17 cellular contexts compared by ENCODE assay signal in the genomic region with DNA sequence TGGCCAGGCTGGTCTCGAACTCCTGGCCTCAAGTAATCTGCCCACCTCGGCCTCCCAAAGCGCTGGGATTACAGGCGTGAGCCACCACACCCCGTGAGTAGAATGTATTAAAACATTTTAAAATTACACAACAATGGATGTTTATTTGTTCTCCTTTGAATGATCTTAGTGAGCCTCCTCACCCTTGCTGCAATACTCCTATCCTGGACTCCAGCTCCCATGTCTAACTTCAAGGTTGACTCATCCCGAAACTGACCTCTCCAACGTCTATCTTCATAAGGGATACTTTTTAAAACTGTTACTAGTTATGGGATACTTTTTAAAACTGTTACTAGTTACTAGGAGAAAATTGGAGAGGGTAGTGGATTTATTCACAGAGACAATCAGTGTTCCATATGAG. TPM values are rescaled to one million over a fixed set of nuclear protein-coding genes. Genes with fewer than 3 reads are reported as not detected.
DNase-seq lines count a peak whose midpoint lies in the region; ATAC-seq and TF ChIP-seq lines count a peak whose summit lies in the region.
"Had no signal": no experiment of that assay in that cellular context is flagged by ENCODE, and none has a peak within 500 bp of the region (broad histone marks: within the 10 kb centered on the region; RNA-seq: fewer than 3 reads in every experiment).

No MANE protein-coding gene starts in this region.

- H3K27me3 ChIP-seq in PC-3 (ENCODE audit: low read length) (no peaks in the 10 kb centered on the region), RWPE2 (ENCODE audit: insufficient read depth, poor library complexity, severe bottlenecking) (no peaks in the 10 kb centered on the region), esophagus (ENCODE audit: control insufficient read depth in 1 of 2, insufficient read depth in 2 of 2, low read length in 2 of 2) (no peaks in the 10 kb centered on the region), neutrophil (peaks cover 40% of the 10 kb centered on the region), testis (no peaks in the 10 kb centered on the region)

- H3K27ac ChIP-seq in PC-3 (ENCODE audit: low read length): peak overlapping the region; percentile 88
- peak overlapping the region; percentile 79 for H3K27ac ChIP-seq in RWPE2 (ENCODE audit: poor library complexity, severe bottlenecking)
- H3K27ac ChIP-seq in esophagus (ENCODE audit: low read depth in 2 of 2, low read length in 1 of 2): peak overlapping the region; percentile 90 to 91
- H3K27ac ChIP-seq in neutrophil: peak overlapping the region; percentile 62
- no peak overlapping the region for H3K27ac ChIP-seq in testis
- H3K27ac ChIP-seq: GM23248, HL-60 had no signal

- TF ChIP-seq CTCF in PC-3 (conservative IDR thresholded peaks at IDR 0.05; ENCODE audit: low read depth, low read length): no peak
- TF ChIP-seq CTCF in RWPE2 (IDR thresholded peaks at IDR 0.05; ENCODE audit: poor library complexity, severe bottlenecking): no peak
- TF ChIP-seq CTCF in neutrophil (IDR thresholded peaks at IDR 0.05): no peak
- no peak for TF ChIP-seq CTCF in testis (IDR thresholded peaks at IDR 0.05)

- intact Hi-C loops in PC-3 (cut with micrococcal nuclease): no loop called here
- intact Hi-C loops in testis (cut with DNase I; ENCODE audit: low total_unique reads): no loop called here

- H3K9ac ChIP-seq in PC-3 (ENCODE audit: low read length): peak overlapping the region; percentile 47
- H3K9ac ChIP-seq: GM23248 had no signal

- peak overlapping the region; percentile 27; the same call in 1 of the 2 replicates for H3K4me2 ChIP-seq in PC-3 (ENCODE audit: low read length)

- H3K4me3 ChIP-seq in PC-3 (ENCODE audit: low read length): no peak overlapping the region
- H3K4me3 ChIP-seq in RWPE2 (ENCODE audit: severe bottlenecking): no peak overlapping the region
- no peak overlapping the region for H3K4me3 ChIP-seq in esophagus (ENCODE audit: low read depth in 1 of 2, low read length in 2 of 2)
- no peak overlapping the region for H3K4me3 ChIP-seq in neutrophil (ENCODE audit: low read depth in 1 of 2, low read length in 1 of 2)
- no peak overlapping the region for H3K4me3 ChIP-seq in testis
- H3K4me3 ChIP-seq: GM23248 had no signal

- H2AFZ ChIP-seq in PC-3 (ENCODE audit: low read length): peak overlapping the region; percentile 32; the same call in 1 of the 2 replicates
- H2AFZ ChIP-seq: GM23248 had no signal

- no peaks in the 10 kb centered on the region for H3K9me2 ChIP-seq in PC-3 (replicated peaks; ENCODE audit: low read length)

- no TSS peak for BruUV-seq in PC-3 (replicated peaks; lab: Mats Ljungman, UMichigan)

- no peak for TF ChIP-seq POLR2A in testis (IDR thresholded peaks at IDR 0.05)

- no peaks in the 10 kb centered on the region for H3K36me3 ChIP-seq in PC-3 (ENCODE audit: low read depth, low read length)
- H3K36me3 ChIP-seq in RWPE2 (ENCODE audit: low read depth): no peaks in the 10 kb centered on the region
- no peaks in the 10 kb centered on the region for H3K36me3 ChIP-seq in esophagus (ENCODE audit: control insufficient read depth in 2 of 2, insufficient read depth in 2 of 2, low read length in 1 of 2)
- no peaks in the 10 kb centered on the region for H3K36me3 ChIP-seq in neutrophil
- no peaks in the 10 kb centered on the region for H3K36me3 ChIP-seq in testis (ENCODE audit: low read depth, missing control alignments)

- DNase-seq in PC-3 (no peak), RWPE2 (ENCODE audit: low spot score) (no peak), testis (no peak), NCI-H1417 (lab: John Stamatoyannopoulos, UW) (no peak)
- DNase-seq: COR-L47, DMS153, DMS79 treated with DMSO at 0.1 percent for 48 hours, EL had no signal

- H3K4me1 ChIP-seq in PC-3 (ENCODE audit: insufficient read depth, low read length) (peaks cover 16% of the 10 kb centered on the region), RWPE2 (ENCODE audit: insufficient read depth, poor library complexity, severe bottlenecking) (peaks cover 28% of the 10 kb centered on the region), esophagus (ENCODE audit: control insufficient read depth in 2 of 2, insufficient read depth in 2 of 2, low read length in 1 of 2) (peaks cover 0 to 9% of the 10 kb centered on the region in 2 donors), neutrophil (ENCODE audit: control insufficient read depth in 1 of 2, insufficient read depth in 1 of 2, low read depth in 1 of 2, low read length in 1 of 2) (peaks cover 20 to 30% of the 10 kb centered on the region in 2 experiments), testis (no peaks in the 10 kb centered on the region)

- H3K79me2 ChIP-seq in PC-3 (ENCODE audit: low read length): no peaks in the 10 kb centered on the region

- CTCF ChIA-PET in PC-3 (lab: Charles Lee): no interaction called here

- POLR2A ChIA-PET in PC-3 (lab: Charles Lee; ENCODE audit: unreplicated experiment): no interaction called here

- WGBS in esophagus, 2 donors: 60 to 68% methylated on average over 7 of the region's 7 CpGs
- 71 to 76% methylated on average over 7 of the region's 7 CpGs for WGBS in testis, 2 donors

- no peaks in the 10 kb centered on the region for H3F3A ChIP-seq in PC-3 (ENCODE audit: low read length, unreplicated experiment)

- no peaks in the 10 kb centered on the region for H3K9me3 ChIP-seq in PC-3 (ENCODE audit: low read length)
- H3K9me3 ChIP-seq in RWPE2 (ENCODE audit: severe bottlenecking): no peaks in the 10 kb centered on the region
- H3K9me3 ChIP-seq in esophagus (ENCODE audit: control insufficient read depth in 2 of 2, insufficient read depth in 1 of 2, low read depth in 1 of 2, low read length in 1 of 2): no peaks in the 10 kb centered on the region
- H3K9me3 ChIP-seq in neutrophil: no peaks in the 10 kb centered on the region
- H3K9me3 ChIP-seq in testis: no peaks in the 10 kb centered on the region

- ATAC-seq in PC-3 (no peak), RWPE2 (ENCODE audit: low read depth) (no peak), GM21619 (IDR thresholded peaks at IDR 0.05; ENCODE audit: unreplicated experiment) (no peak)
- ATAC-seq: CD8-positive, alpha-beta T cell; HCT116 had no signal

- no peaks in the 10 kb centered on the region for H4K20me1 ChIP-seq in PC-3 (ENCODE audit: low read length)

RNA-seq across cellular contexts. Expression of gene RHCG, which starts 17.8 kb away (rescaled TPM):
- not detected in 2 replicates for total RNA-seq in PC-3 (2014; rRNA removed)
- 1,000 to 10,000 TPM; 3,283 to 3,991 TPM for polyA plus RNA-seq in esophagus
- total RNA-seq in testis: 1 to 10 TPM in 1 of 2 donors, under 1 TPM in 1; 0.62 to 1.4 TPM
- polyA plus RNA-seq in testis (ENCODE audit: insufficient read depth, low read depth, low replicate concordance): 2.0 TPM
- total RNA-seq: CD8-positive, alpha-beta T cell; GM23248 had no signal
- polyA plus RNA-seq: BJ, CD14-positive monocyte, GM23248 had no signal

Comparison
In these comparisons a context has a peak if more than half of its experiments do, and no peak if none do; other contexts are left out.
1. H3K27ac ChIP-seq: peak in PC-3 (single experiment), RWPE2 (single experiment), esophagus (2 of 2) and neutrophil (single experiment); none in testis (0 of 2).